In genomic region chrX:136714626-136715599, GRCh38 we compare ENCODE assay signal across 9 cellular contexts.
DNase-seq lines count a peak whose midpoint lies in the region; ATAC-seq and TF ChIP-seq lines count a peak whose summit lies in the region.
"Had no signal": no experiment of that assay in that cellular context is flagged by ENCODE, and none has a peak within 500 bp of the region (broad histone marks: within the 10 kb centered on the region; RNA-seq: fewer than 3 reads in every experiment).

No MANE protein-coding gene starts in this region.

- no peaks in the 10 kb centered on the region for H3K27me3 Mint-ChIP-seq in activated naive CD8-positive, alpha-beta T cell treated with anti-CD3 and anti-CD28 coated beads, Interleukin-2, amount 10 ng/mL, durations not matched to agents 7 days and 5 days

- H3K4me3 Mint-ChIP-seq in activated naive CD8-positive, alpha-beta T cell treated with anti-CD3 and anti-CD28 coated beads, Interleukin-2, amount 10 ng/mL, durations not matched to agents 7 days and 5 days = peak overlapping the region; percentile 79

- TF ChIP-seq CTCF in GM13977 (IDR thresholded peaks at IDR 0.05; ENCODE audit: extremely low read depth, insufficient read depth, missing control alignments) = no peak

- no peaks in the 10 kb centered on the region for H3K9me3 Mint-ChIP-seq in activated naive CD8-positive, alpha-beta T cell treated with anti-CD3 and anti-CD28 coated beads, Interleukin-2, amount 10 ng/mL, durations not matched to agents 7 days and 5 days

- POLR2A ChIA-PET in activated naive CD8-positive, alpha-beta T cell treated with anti-CD3 and anti-CD28 coated beads, Interleukin-2, amount 10 ng/mL, durations not matched to agents 7 days and 5 days (lab: Charles Lee) = no interaction called here

- peaks cover 2% of the 10 kb centered on the region for H3K36me3 Mint-ChIP-seq in activated naive CD8-positive, alpha-beta T cell treated with anti-CD3 and anti-CD28 coated beads, Interleukin-2, amount 10 ng/mL, durations not matched to agents 7 days and 5 days

- DNase-seq in GM13977 (ENCODE audit: low spot score) = peak; percentile 19
- DNase-seq in activated naive CD8-positive, alpha-beta T cell treated with anti-CD3 and anti-CD28 coated beads, Interleukin-2, amount 10 ng/mL, durations not matched to agents 7 days and 5 days = no peak
- DNase-seq in RKO (ENCODE audit: low spot score) = no peak
- no peak for DNase-seq in SHP77 treated with DMSO at 0.1 percent for 48 hours (lab: John Stamatoyannopoulos, UW)
- DNase-seq in OCI-M1 (lab: John Stamatoyannopoulos, UW) = no peak
- no peak for DNase-seq in iPS-NIHi7 (ENCODE audit: extremely low spot score)
- DNase-seq: NCI-H2171 treated with DMSO at 0.1 percent for 48 hours had no signal

- ATAC-seq in GM21367 (IDR thresholded peaks at IDR 0.05; ENCODE audit: unreplicated experiment) (peak; percentile 85), HG03354 (IDR thresholded peaks at IDR 0.05; ENCODE audit: poor library complexity, severe bottlenecking, unreplicated experiment) (peak; percentile 92)
- ATAC-seq in activated naive CD8-positive, alpha-beta T cell treated with anti-CD3 and anti-CD28 coated beads, Interleukin-2, amount 10 ng/mL, durations not matched to agents 7 days and 5 days (ENCODE audit: low read depth) = peak; percentile 65

- peaks cover 36% of the 10 kb centered on the region for H3K4me1 Mint-ChIP-seq in activated naive CD8-positive, alpha-beta T cell treated with anti-CD3 and anti-CD28 coated beads, Interleukin-2, amount 10 ng/mL, durations not matched to agents 7 days and 5 days

- peak overlapping the region; percentile 91 for H3K27ac Mint-ChIP-seq in activated naive CD8-positive, alpha-beta T cell treated with anti-CD3 and anti-CD28 coated beads, Interleukin-2, amount 10 ng/mL, durations not matched to agents 7 days and 5 days

- in situ Hi-C loops in GM13977 (cut with MboI; ENCODE audit: low pct_unique_long_range_greater_than_20kb, low sequenced_read_pairs, unreplicated experiment) = loop anchor here (25.0 kb wide), 1 partner anchor 197 kb away; no protein-coding TSS in a partner anchor
